ENCODE assay signal across 8 cellular contexts in genomic region chr2:99490088-99491065, GRCh38. TPM values are rescaled to one million over a fixed set of nuclear protein-coding genes. Genes with fewer than 3 reads are reported as not detected.
DNase-seq lines count a peak whose midpoint lies in the region; ATAC-seq, FAIRE-seq and TF ChIP-seq lines count a peak whose summit lies in the region.

No MANE protein-coding gene starts in this region.

- POLR2A ChIA-PET in T-cell (lab: Charles Lee), result interaction anchor here in 1 of 2 donors (0.8 to 1.0 kb wide), 2 partner anchors 49 to 349 kb away, joined by 3 read pairs; partner anchors contain the start of gene C2orf15

- peaks cover 35 to 41% (median 36%) of the 10 kb centered on the region in 3 donors for H3K4me1 Mint-ChIP-seq in T-cell

- peak overlapping the region; percentile 94 to 97 (median 97) for H3K4me3 Mint-ChIP-seq in T-cell

- intact Hi-C loops in left cardiac atrium (cut with DNase I), result loop anchor here (2.0 to 5.0 kb wide), 4 partner anchors 46 to 308 kb away; partner anchors contain the start of genes EIF5B (in 1 of the 2), MITD1 (in 1 of the 2), MRPL30 (in 1 of the 2) and TXNDC9 (in 1 of the 2)
- intact Hi-C loops in posterior cingulate gyrus (cut with DNase I), result loop anchor here (1.0 to 2.0 kb wide), 3 partner anchors 48 to 310 kb away; partner anchors contain the start of genes EIF5B, MITD1 and MRPL30

- no peak for TF ChIP-seq EP300 in upper lobe of left lung (IDR thresholded peaks at IDR 0.05)

- no peaks in the 10 kb centered on the region for H3K9me3 ChIP-seq in upper lobe of left lung

- TF ChIP-seq CTCF in upper lobe of left lung (IDR thresholded peaks at IDR 0.05), result peak; percentile 81 to 100 (median 98)

- peak; percentile 79 for ATAC-seq in HG02870 (IDR thresholded peaks at IDR 0.05; ENCODE audit: unreplicated experiment)
- ATAC-seq in T-cell (replicated peaks in 1 of 4), result peak; percentile 83 to 89 (median 88)
- ATAC-seq in left cardiac atrium, result peak; percentile 94 to 96
- peak; percentile 96 to 97 for ATAC-seq in upper lobe of left lung (ENCODE audit: low FRiP score in 2 of 2)

- no peaks in the 10 kb centered on the region for H3K27me3 ChIP-seq in upper lobe of left lung

- H3K27ac Mint-ChIP-seq in T-cell, result peak overlapping the region; percentile 99

- TF ChIP-seq POLR2A in GM12891 (IDR thresholded peaks at IDR 0.05; ENCODE audit: low read depth, low read length) (no peak), upper lobe of left lung (IDR thresholded peaks at IDR 0.05) (peak in 1 of 4 donors; percentile 70)

- peak overlapping the region; percentile 91 to 100 (median 96) for H3K27ac ChIP-seq in upper lobe of left lung

- H3K9me3 Mint-ChIP-seq in T-cell, result no peaks in the 10 kb centered on the region

- no peaks in the 10 kb centered on the region for H3K27me3 Mint-ChIP-seq in T-cell

- H3K36me3 ChIP-seq in upper lobe of left lung, result no peaks in the 10 kb centered on the region

- H3K4me1 ChIP-seq in upper lobe of left lung, result peaks cover 14 to 32% (median 18%) of the 10 kb centered on the region in 4 donors

- CTCF ChIA-PET in T-cell (lab: Charles Lee), result interaction anchor here in 1 of 2 donors (0.6 to 1.9 kb wide), 7 partner anchors 26 to 1090 kb away, joined by 3 to 6 read pairs (median 3); partner anchors contain the start of genes MITD1 and TXNDC9

- H3K4me3 ChIP-seq in upper lobe of left lung, result peak overlapping the region; percentile 61 to 99 (median 90)

- WGBS in upper lobe of left lung, 2 donors, result 1 to 4% methylated on average over 24 to 66 of the region's 81 CpGs

- FAIRE-seq in GM12891 (lab: Jason Lieb, UNC), result peak; percentile 98

- DNase-seq in GM12891 (ENCODE audit: insufficient read length, low spot score) (peak; percentile 91), NCI-H1436 treated with DMSO at 0.1 percent for 48 hours (lab: John Stamatoyannopoulos, UW) (peak; percentile 83), T-cell (peak; percentile 89 to 96 (median 93)), amniotic stem cell (lab: John Stamatoyannopoulos, UW) (peak; percentile 78), left cardiac atrium (peak; percentile 95), posterior cingulate gyrus (peak; percentile 77 to 98 (median 88)), upper lobe of left lung (peak; percentile 95 to 98)

- no peaks in the 10 kb centered on the region for H3K36me3 Mint-ChIP-seq in T-cell

TF ChIP-seq in GM12891, 5 proteins besides CTCF, POLR2A, EP300 and RAD21:
- 0 out of 2 replicates have a peak, but pooled peaks have one; percentile 30 for TF ChIP-seq SPI1 (IDR thresholded peaks at IDR 0.05; ENCODE audit: low read depth, low read length)
- TF ChIP-seq POU2F2 (IDR thresholded peaks at IDR 0.05; ENCODE audit: low read depth, low read length), result no peak
- TF ChIP-seq PAX5 (IDR thresholded peaks at IDR 0.05; ENCODE audit: insufficient read depth, low read length, severe bottlenecking), result peak; percentile 64

RNA-seq across cellular contexts. Expression of gene REV1, which starts 0.6 kb away (rescaled TPM):
- polyA plus RNA-seq in GM12891 (2012; ENCODE audit: low read depth, missing spikeins), result 15.8 TPM
- 10 to 100 TPM; 48.0 to 59.9 (median 50.3) TPM for total RNA-seq in T-cell
- total RNA-seq in left cardiac atrium, result 10 to 100 TPM; 31.1 to 31.4 TPM
- total RNA-seq in upper lobe of left lung, result 100 to 1,000 TPM in 2 of 6 donors, 10 to 100 TPM in 4; 34.6 to 135 (median 61.8) TPM

Comparison
In these comparisons a context has a peak if more than half of its experiments do, and no peak if none do; other contexts are left out.
1. Peak in every context shown above with its lines: DNase-seq, ATAC-seq, H3K4me3 ChIP-seq and H3K27ac ChIP-seq.